Comparison of ENCODE assay signal across 19 cellular contexts in the genomic region with DNA sequence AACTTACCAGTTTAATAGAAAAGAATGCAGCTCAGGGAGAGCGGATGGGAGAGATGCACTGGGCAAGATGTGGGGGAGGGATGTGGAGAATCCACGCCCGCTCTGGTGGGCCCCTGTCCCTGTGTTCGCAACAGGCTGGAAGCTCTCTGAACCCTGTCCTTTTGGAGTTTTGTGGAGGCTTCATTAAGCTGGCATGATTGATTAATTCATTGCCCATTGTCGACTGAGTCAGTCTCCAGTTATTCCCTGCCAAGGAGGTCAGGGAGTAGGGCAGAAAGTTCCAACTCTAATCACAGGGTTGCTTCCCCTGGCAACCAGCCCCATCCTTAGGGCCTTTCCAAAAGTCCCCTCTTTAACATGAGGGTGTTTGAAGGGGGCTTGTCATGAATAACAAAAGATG.
A peak's percentile ranks its signal among the peaks of the same experiment; 100 is the strongest.
DNase-seq lines count a peak whose midpoint lies in the region; ATAC-seq and TF ChIP-seq lines count a peak whose summit lies in the region.
"Had no signal": no experiment of that assay in that cellular context is flagged by ENCODE, and none has a peak within 500 bp of the region (broad histone marks: within the 10 kb centered on the region; RNA-seq: fewer than 3 reads in every experiment).

No MANE protein-coding gene starts in this region.

- no peaks in the 10 kb centered on the region for H3K27me3 ChIP-seq in stomach

- TF ChIP-seq POLR2A in stomach (IDR thresholded peaks at IDR 0.05): no peak

- no peak overlapping the region for H3K4me3 ChIP-seq in stomach
- H3K4me3 ChIP-seq: SK-N-MC had no signal

- WGBS in stomach, 5 donors: 78 to 85% (median 80%) methylated on average over 5 of the region's 5 CpGs

- no peak for TF ChIP-seq CTCF in stomach (IDR thresholded peaks at IDR 0.05)

- H3K9me3 ChIP-seq in stomach: peaks cover 0 to 4% (median 2%) of the 10 kb centered on the region in 4 donors

- H3K36me3 ChIP-seq in stomach: no peaks in the 10 kb centered on the region

- TF ChIP-seq EP300 in stomach (IDR thresholded peaks at IDR 0.05): no peak

- H3K4me1 ChIP-seq in stomach: peaks cover 0 to 32% (median 15%) of the 10 kb centered on the region in 4 donors

- intact Hi-C loops in stomach (cut with DNase I; ENCODE audit: low total_unique reads): no loop called here

- no peak for ATAC-seq in GM18868 (IDR thresholded peaks at IDR 0.05; ENCODE audit: unreplicated experiment)

- H3K27ac ChIP-seq in stomach: no peak overlapping the region
- H3K27ac ChIP-seq: HL-60, KMS-11, SK-N-MC had no signal

- DNase-seq in NCI-H510A treated with DMSO at 0.1 percent for 48 hours (lab: John Stamatoyannopoulos, UW) (peak; percentile 78), NCI-H510A (lab: John Stamatoyannopoulos, UW) (no peak), dermis blood vessel endothelial cell (peak; percentile 73), mesenteric fat pad (ENCODE audit: low spot score) (peak; percentile 47), stomach (peak; percentile 24), GF-D8 (lab: John Stamatoyannopoulos, UW) (no peak), foreskin melanocyte (no peak)
- DNase-seq: Calu3; CD4-positive, alpha-beta memory T cell; HFFc6; NCI-H1417; NCI-H187; NCI-H446 treated with DMSO at 0.1 percent for 48 hours; NCI-H774; OCI-M1 had no signal

Comparison
In these comparisons a context has a peak if more than half of its experiments do, and no peak if none do; other contexts are left out.
1. DNase-seq: peak in NCI-H510A treated with DMSO at 0.1 percent for 48 hours (single experiment), dermis blood vessel endothelial cell (single experiment), mesenteric fat pad (single experiment) and stomach (single experiment); none in NCI-H510A (single experiment), GF-D8 (single experiment) and foreskin melanocyte (single experiment).